Comparison of ENCODE assay signal across 8 cellular contexts in the genomic region with DNA sequence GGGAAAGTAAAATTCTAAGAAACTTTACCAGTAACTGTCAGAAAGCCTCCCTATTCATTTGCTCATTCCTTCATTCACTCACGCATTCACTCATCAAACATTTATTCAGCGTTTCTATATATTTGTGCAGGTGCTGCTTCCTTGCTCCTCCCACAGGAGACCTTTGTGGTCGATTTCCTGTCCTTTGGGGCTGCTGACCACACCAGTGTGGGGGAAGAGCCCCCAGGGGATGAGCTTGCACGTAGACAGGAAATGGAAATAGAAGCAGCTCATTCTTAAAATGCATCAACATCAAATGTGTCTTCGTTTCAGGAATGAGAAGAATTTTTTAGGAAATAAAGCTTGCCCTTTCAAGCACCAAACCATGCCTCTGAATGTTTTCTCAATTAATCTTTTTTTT. TPM values are rescaled to one million over a fixed set of nuclear protein-coding genes. Genes with fewer than 3 reads are reported as not detected.
DNase-seq lines count a peak whose midpoint lies in the region; ATAC-seq, FAIRE-seq and TF ChIP-seq lines count a peak whose summit lies in the region.

No MANE protein-coding gene starts in this region.

- no peak for ATAC-seq in upper lobe of left lung (ENCODE audit: low FRiP score in 2 of 2)
- no peak for ATAC-seq in GM21367 (IDR thresholded peaks at IDR 0.05; ENCODE audit: unreplicated experiment)

- TF ChIP-seq POLR2A in transverse colon (IDR thresholded peaks at IDR 0.05) (no peak), upper lobe of left lung (IDR thresholded peaks at IDR 0.05) (no peak)

- H3K9me3 ChIP-seq in transverse colon: no peaks in the 10 kb centered on the region
- no peaks in the 10 kb centered on the region for H3K9me3 ChIP-seq in upper lobe of left lung

- FAIRE-seq in GM19239 (lab: Jason Lieb, UNC): peak; percentile 98

- intact Hi-C loops in transverse colon (cut with DNase I; ENCODE audit: low total_unique reads): no loop called here

- in situ Hi-C loops in transverse colon (cut with MboI; ENCODE audit: low pct_ligation_motif_present in 1 of 4, low pct_unique_long_range_greater_than_20kb in 1 of 4, low sequenced_read_pairs in 3 of 4): no loop called here

- no peak for TF ChIP-seq CTCF in cardiac fibroblast (IDR thresholded peaks at IDR 0.05; ENCODE audit: low read depth, low read length)
- TF ChIP-seq CTCF in transverse colon (IDR thresholded peaks at IDR 0.05): no peak
- TF ChIP-seq CTCF in upper lobe of left lung (IDR thresholded peaks at IDR 0.05): no peak

- TF ChIP-seq EP300 in transverse colon (IDR thresholded peaks at IDR 0.05; ENCODE audit: low read depth) (no peak), upper lobe of left lung (IDR thresholded peaks at IDR 0.05) (no peak)

- H3K4me3 ChIP-seq in cardiac fibroblast (replicated peaks in 1 of 2; ENCODE audit: low read depth in 2 of 2, low read length in 2 of 2) (no peak overlapping the region), transverse colon (no peak overlapping the region), upper lobe of left lung (no peak overlapping the region)

- peak; percentile 78 for DNase-seq in COLO829 (ENCODE audit: low spot score)
- peak; percentile 36 for DNase-seq in GM19239 (ENCODE audit: insufficient read length, low spot score)
- peak; percentile 1 to 6 for DNase-seq in Kasumi-1 (lab: John Stamatoyannopoulos, UW)
- peak; percentile 64 to 92 for DNase-seq in cardiac fibroblast (ENCODE audit: low read depth in 2 of 2)
- peak; percentile 33 for DNase-seq in stromal cell of bone marrow (ENCODE audit: low read depth)
- no peak for DNase-seq in transverse colon
- DNase-seq in upper lobe of left lung: no peak

- no peaks in the 10 kb centered on the region for H3K4me1 ChIP-seq in transverse colon
- peaks cover 6 to 20% (median 17%) of the 10 kb centered on the region in 4 donors for H3K4me1 ChIP-seq in upper lobe of left lung

- peaks cover 3% of the 10 kb centered on the region for H3K27me3 ChIP-seq in transverse colon
- H3K27me3 ChIP-seq in upper lobe of left lung: no peaks in the 10 kb centered on the region

- WGBS in transverse colon (ENCODE audit: low coverage in 1 of 2), 2 donors: 8 to 25% methylated on average over 3 to 5 of the region's 5 CpGs
- WGBS in upper lobe of left lung, 2 donors: 17 to 19% methylated on average over 5 of the region's 5 CpGs

- H3K27ac ChIP-seq in transverse colon (no peak overlapping the region), upper lobe of left lung (no peak overlapping the region)

- H3K36me3 ChIP-seq in transverse colon: no peaks in the 10 kb centered on the region
- no peaks in the 10 kb centered on the region for H3K36me3 ChIP-seq in upper lobe of left lung

RNA-seq across cellular contexts. Expression of a gene that starts 9.6 kb away (rescaled TPM):
- total RNA-seq in transverse colon: 1 to 10 TPM in 1 of 4 donors, under 1 TPM in 1, not detected in 2; 0.55 to 1.4 TPM
- 1 to 10 TPM; 1.1 to 4.2 (median 2.4) TPM for total RNA-seq in upper lobe of left lung

RNA-seq across cellular contexts. Expression of a gene that starts 58.8 kb away (rescaled TPM):
- total RNA-seq in transverse colon (1 to 10 TPM in 2 of 4 donors, under 1 TPM in 1, not detected in 1; 0.40 to 5.1 (median 3.8) TPM), upper lobe of left lung (1 to 10 TPM in 3 of 6 donors, under 1 TPM in 2, not detected in 1; 0.61 to 3.0 (median 2.0) TPM)

Comparison
In these comparisons a context has a peak if more than half of its experiments do, and no peak if none do; other contexts are left out.
1. DNase-seq: peak in COLO829 (single experiment), GM19239 (single experiment), Kasumi-1 (2 of 2), cardiac fibroblast (2 of 2) and stromal cell of bone marrow (single experiment); none in transverse colon (single experiment) and upper lobe of left lung (0 of 2).